Comparison of ENCODE assay signal across 33 cellular contexts in the genomic region with DNA sequence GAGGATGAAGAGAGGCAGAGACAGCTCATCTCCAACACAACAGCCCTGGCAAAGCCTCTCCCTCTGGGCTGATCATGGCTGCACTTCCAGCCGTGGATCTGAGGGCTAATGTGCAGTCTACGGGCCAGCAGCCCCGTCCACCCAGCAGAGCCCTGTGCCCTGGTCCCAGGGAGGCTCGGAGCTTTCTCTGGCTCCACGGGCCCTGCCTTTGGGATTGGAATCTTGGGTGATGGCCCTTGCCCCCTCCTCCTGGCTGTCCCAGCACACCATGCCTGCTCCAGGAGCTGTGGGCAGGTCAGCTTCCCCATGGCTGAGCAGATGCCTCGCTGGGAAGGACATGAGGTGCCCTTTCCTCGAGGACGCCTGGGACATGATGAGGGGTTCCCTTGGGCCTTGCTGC.
"Had no signal": no experiment of that assay in that cellular context is flagged by ENCODE, and none has a peak within 500 bp of the region (broad histone marks: within the 10 kb centered on the region; RNA-seq: fewer than 3 reads in every experiment).

No MANE protein-coding gene starts in this region.

- ATAC-seq: activated naive CD4-positive, alpha-beta T cell treated with anti-CD3 and anti-CD28 coated beads, Interleukin-2, amount 50 U/mL, for 72 hours; activated T-cell treated with anti-CD3 and anti-CD28 coated beads, Interleukin-2, amount 50 U/mL, for 72 hours; activated T-helper 17 cell treated with anti-CD3 and anti-CD28 coated beads, Interleukin-2, amount 50 U/mL, for 72 hours; body of pancreas; SK-N-SH treated with all-trans-retinoic acid at 6 μM for 48 hours had no signal

- H3K9me3 ChIP-seq: adrenal gland, body of pancreas, breast epithelium, Peyer's patch had no signal

- H3K4me3 ChIP-seq: adrenal gland, body of pancreas, breast epithelium, Peyer's patch had no signal

- H3K27me3 ChIP-seq: adrenal gland, body of pancreas, breast epithelium, Peyer's patch had no signal

- H3K36me3 ChIP-seq: adrenal gland, breast epithelium, Peyer's patch had no signal

- DNase-seq: activated B cell treated with CpG ODN at 0.5 μM for 24 hours; activated CD4-positive, alpha-beta memory T cell treated with anti-CD3 and anti-CD28 coated beads for 36 hours; activated CD4-positive, alpha-beta T cell treated with anti-CD3 and anti-CD28 coated beads for 4 hours; activated CD4-positive, alpha-beta T cell treated with anti-CD3 and anti-CD28 coated beads, Interleukin-2, amount 50 U/mL, for 1 hour; activated CD4-positive, CD25-positive, alpha-beta regulatory T cell treated with anti-CD3 and anti-CD28 coated beads, Interleukin-2, amount 50 U/mL, for 72 hours; activated gamma-delta T cell treated with Interleukin-2 at 50 U/mL for 16 hours; activated naive CD4-positive, alpha-beta T cell treated with anti-CD3 and anti-CD28 coated beads for 36 hours; activated T-cell treated with anti-CD3 and anti-CD28 coated beads, Interleukin-2, amount 50 U/mL, for 1 hour; activated T-cell treated with anti-CD3 and anti-CD28 coated beads, Interleukin-2, amount 50 U/mL, for 72 hours; adrenal gland; body of pancreas; Karpas-422; KBM-7; NCI-H1105; NCI-H1417 treated with DMSO at 0.1 percent for 48 hours; NCI-H187 treated with DMSO at 0.1 percent for 48 hours; NCI-H2081 treated with DMSO at 0.1 percent for 48 hours; NCI-H226; NCI-H446 treated with DMSO at 0.1 percent for 48 hours; NCI-H524; NCI-H69; RPMI8226; SIG-M5; SW 1271; T-helper 1 cell; T-helper 2 cell; T-helper 9 cell had no signal

- H3K27ac ChIP-seq: adrenal gland, body of pancreas, breast epithelium, Peyer's patch, VCaP had no signal

- H3K4me1 ChIP-seq: adrenal gland, body of pancreas, breast epithelium, Peyer's patch had no signal
